Comparison of ENCODE assay signal across 11 cellular contexts in genomic region chr18:79868168-79868784, GRCh38.
"Had no signal": no experiment of that assay in that cellular context is flagged by ENCODE, and none has a peak within 500 bp of the region (broad histone marks: within the 10 kb centered on the region; RNA-seq: fewer than 3 reads in every experiment).

No MANE protein-coding gene starts in this region.

- H3K4me3 Mint-ChIP-seq: activated CD8-positive, alpha-beta T cell treated with anti-CD3 and anti-CD28 coated beads, Interleukin-2, amount 10 ng/mL, durations not matched to agents 7 days and 5 days; activated naive CD8-positive, alpha-beta T cell; immature natural killer cell; natural killer cell treated with Interleukin-12 subunit alpha and Interleukin-12 subunit beta and Interleukin-15 and Interleukin-18, amount 100 ng/mL, for 72 hours; stimulated activated effector memory CD8-positive, alpha-beta T cell treated with anti-CD3 and anti-CD28 coated beads, Interleukin-12 subunit alpha, Interleukin-12 subunit beta, amount 100 ng/mL, for 72 hours had no signal

- H3K9me3 Mint-ChIP-seq: immature natural killer cell; natural killer cell treated with Interleukin-12 subunit alpha and Interleukin-12 subunit beta and Interleukin-15 and Interleukin-18, amount 100 ng/mL, for 72 hours; stimulated activated effector memory CD8-positive, alpha-beta T cell treated with anti-CD3 and anti-CD28 coated beads, Interleukin-12 subunit alpha, Interleukin-12 subunit beta, amount 100 ng/mL, for 72 hours had no signal

- DNase-seq: activated CD8-positive, alpha-beta T cell treated with anti-CD3 and anti-CD28 coated beads, Interleukin-2, amount 10 ng/mL, durations not matched to agents 7 days and 5 days; activated gamma-delta T cell; amygdala; immature natural killer cell; left cardiac atrium; small intestine; transverse colon had no signal

- H3K4me3 ChIP-seq: pancreas, transverse colon had no signal

- FAIRE-seq: pancreas, small intestine had no signal

- H3K27ac Mint-ChIP-seq: activated CD8-positive, alpha-beta T cell treated with anti-CD3 and anti-CD28 coated beads, Interleukin-2, amount 10 ng/mL, durations not matched to agents 7 days and 5 days; activated naive CD8-positive, alpha-beta T cell; immature natural killer cell; natural killer cell treated with Interleukin-12 subunit alpha and Interleukin-12 subunit beta and Interleukin-15 and Interleukin-18, amount 100 ng/mL, for 72 hours; stimulated activated effector memory CD8-positive, alpha-beta T cell treated with anti-CD3 and anti-CD28 coated beads, Interleukin-12 subunit alpha, Interleukin-12 subunit beta, amount 100 ng/mL, for 72 hours had no signal

- H3K27ac ChIP-seq: pancreas, transverse colon had no signal

- H3K4me1 Mint-ChIP-seq: immature natural killer cell; stimulated activated effector memory CD8-positive, alpha-beta T cell treated with anti-CD3 and anti-CD28 coated beads, Interleukin-12 subunit alpha, Interleukin-12 subunit beta, amount 100 ng/mL, for 72 hours had no signal

- H3K9me3 ChIP-seq: pancreas, transverse colon had no signal

- H3K27me3 Mint-ChIP-seq: activated naive CD8-positive, alpha-beta T cell; natural killer cell treated with Interleukin-12 subunit alpha and Interleukin-12 subunit beta and Interleukin-15 and Interleukin-18, amount 100 ng/mL, for 72 hours had no signal

- ATAC-seq: activated CD8-positive, alpha-beta T cell treated with anti-CD3 and anti-CD28 coated beads, Interleukin-2, amount 10 ng/mL, durations not matched to agents 7 days and 5 days; left cardiac atrium; natural killer cell treated with Interleukin-12 subunit alpha and Interleukin-12 subunit beta and Interleukin-15 and Interleukin-18, amount 100 ng/mL, for 72 hours; pancreas; stimulated activated effector memory CD8-positive, alpha-beta T cell treated with anti-CD3 and anti-CD28 coated beads, Interleukin-12 subunit alpha, Interleukin-12 subunit beta, amount 100 ng/mL, for 72 hours had no signal

- H3K27me3 ChIP-seq: pancreas had no signal

- H3K36me3 Mint-ChIP-seq: activated naive CD8-positive, alpha-beta T cell; immature natural killer cell; natural killer cell treated with Interleukin-12 subunit alpha and Interleukin-12 subunit beta and Interleukin-15 and Interleukin-18, amount 100 ng/mL, for 72 hours; stimulated activated effector memory CD8-positive, alpha-beta T cell treated with anti-CD3 and anti-CD28 coated beads, Interleukin-12 subunit alpha, Interleukin-12 subunit beta, amount 100 ng/mL, for 72 hours had no signal

- H3K4me1 ChIP-seq: pancreas, transverse colon had no signal

- H3K36me3 ChIP-seq: pancreas, transverse colon had no signal
